In genomic region chr3:15798533-15799245, GRCh38 we compare ENCODE assay signal across 1 cellular context.
A peak's percentile ranks its signal among the peaks of the same experiment; 100 is the strongest.
TF ChIP-seq lines count a peak whose summit lies in the region.

No MANE protein-coding gene starts in this region.

TF ChIP-seq in K562, 482 proteins besides CTCF, POLR2A, EP300 and RAD21 (continued from another document):
- TF ChIP-seq ZBTB40 (IDR thresholded peaks at IDR 0.05) (peak; percentile 65), ZBTB40 (CRISPR knock-in tag; IDR thresholded peaks at IDR 0.05) (no peak), FOXA3 (CRISPR knock-in tag; conservative IDR thresholded peaks at IDR 0.05 in 1 of 2, IDR thresholded peaks at IDR 0.05 in 1 of 2) (peak in 1 of 2 experiments; percentile 25; a peak in 1 of 4 replicates), ZNF395 (CRISPR knock-in tag; IDR thresholded peaks at IDR 0.05) (0 out of 2 replicates have a peak, but pooled peaks have one; percentile 61), PHTF2 (CRISPR knock-in tag; IDR thresholded peaks at IDR 0.05) (no peak), ZNF512 (tag; IDR thresholded peaks at IDR 0.05) (peak; percentile 47; the same call in 1 of the 2 replicates), FOXJ2 (tag; IDR thresholded peaks at IDR 0.05) (0 out of 2 replicates have a peak, but pooled peaks have one; percentile 8), HNRNPLL (IDR thresholded peaks at IDR 0.05; ENCODE audit: low read depth, low read length, poor library complexity, severe bottlenecking) (no peak)
